ENCODE assay signal across 8 cellular contexts in genomic region chr1:11478571-11479374, GRCh38. TPM values are rescaled to one million over a fixed set of nuclear protein-coding genes. Genes with fewer than 3 reads are reported as not detected.
DNase-seq lines count a peak whose midpoint lies in the region; ATAC-seq and TF ChIP-seq lines count a peak whose summit lies in the region.

A gene with protein sequence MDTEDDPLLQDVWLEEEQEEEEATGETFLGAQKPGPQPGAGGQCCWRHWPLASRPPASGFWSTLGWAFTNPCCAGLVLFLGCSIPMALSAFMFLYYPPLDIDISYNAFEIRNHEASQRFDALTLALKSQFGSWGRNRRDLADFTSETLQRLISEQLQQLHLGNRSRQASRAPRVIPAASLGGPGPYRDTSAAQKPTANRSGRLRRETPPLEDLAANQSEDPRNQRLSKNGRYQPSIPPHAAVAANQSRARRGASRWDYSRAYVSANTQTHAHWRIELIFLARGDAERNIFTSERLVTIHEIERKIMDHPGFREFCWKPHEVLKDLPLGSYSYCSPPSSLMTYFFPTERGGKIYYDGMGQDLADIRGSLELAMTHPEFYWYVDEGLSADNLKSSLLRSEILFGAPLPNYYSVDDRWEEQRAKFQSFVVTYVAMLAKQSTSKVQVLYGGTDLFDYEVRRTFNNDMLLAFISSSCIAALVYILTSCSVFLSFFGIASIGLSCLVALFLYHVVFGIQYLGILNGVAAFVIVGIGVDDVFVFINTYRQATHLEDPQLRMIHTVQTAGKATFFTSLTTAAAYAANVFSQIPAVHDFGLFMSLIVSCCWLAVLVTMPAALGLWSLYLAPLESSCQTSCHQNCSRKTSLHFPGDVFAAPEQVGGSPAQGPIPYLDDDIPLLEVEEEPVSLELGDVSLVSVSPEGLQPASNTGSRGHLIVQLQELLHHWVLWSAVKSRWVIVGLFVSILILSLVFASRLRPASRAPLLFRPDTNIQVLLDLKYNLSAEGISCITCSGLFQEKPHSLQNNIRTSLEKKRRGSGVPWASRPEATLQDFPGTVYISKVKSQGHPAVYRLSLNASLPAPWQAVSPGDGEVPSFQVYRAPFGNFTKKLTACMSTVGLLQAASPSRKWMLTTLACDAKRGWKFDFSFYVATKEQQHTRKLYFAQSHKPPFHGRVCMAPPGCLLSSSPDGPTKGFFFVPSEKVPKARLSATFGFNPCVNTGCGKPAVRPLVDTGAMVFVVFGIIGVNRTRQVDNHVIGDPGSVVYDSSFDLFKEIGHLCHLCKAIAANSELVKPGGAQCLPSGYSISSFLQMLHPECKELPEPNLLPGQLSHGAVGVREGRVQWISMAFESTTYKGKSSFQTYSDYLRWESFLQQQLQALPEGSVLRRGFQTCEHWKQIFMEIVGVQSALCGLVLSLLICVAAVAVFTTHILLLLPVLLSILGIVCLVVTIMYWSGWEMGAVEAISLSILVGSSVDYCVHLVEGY (N-terminal part only) (plus strand): TSS chr1:11479155. CDS start chr1:11500993, 21,838 bp downstream.

- peak within 1 kb of the TSS; percentile 88 for H3K4me2 ChIP-seq in mesendoderm (ENCODE audit: low read length)

- peak within 1 kb of the TSS; percentile 62 for H2BK120ac ChIP-seq in mesendoderm (ENCODE audit: low read depth, low read length)

- peak; percentile 51 for TF ChIP-seq CTCF in AG04450 (IDR thresholded peaks at IDR 0.05; ENCODE audit: low read depth, low read length)
- peak; percentile 92 for TF ChIP-seq CTCF in activated CD8-positive, alpha-beta T cell treated with anti-CD3 and anti-CD28 coated beads for 36 hours (IDR thresholded peaks at IDR 0.05)

- H3K27me3 Mint-ChIP-seq in activated CD8-positive, alpha-beta T cell treated with anti-CD3 and anti-CD28 coated beads for 36 hours = peaks cover 36% of the 10 kb centered on the region

- peak; percentile 80 for ATAC-seq in GM18867 (IDR thresholded peaks at IDR 0.05; ENCODE audit: unreplicated experiment)
- ATAC-seq in HG03432 (IDR thresholded peaks at IDR 0.05; ENCODE audit: unreplicated experiment) = peak; percentile 69
- peak; percentile 93 for ATAC-seq in activated CD8-positive, alpha-beta T cell treated with anti-CD3 and anti-CD28 coated beads for 36 hours

- H3K9me3 Mint-ChIP-seq in activated CD8-positive, alpha-beta T cell treated with anti-CD3 and anti-CD28 coated beads for 36 hours = no peaks in the 10 kb centered on the region

- DNase-seq in AG04450 (ENCODE audit: low read depth, low spot score) (no peak), NCI-H526 (lab: John Stamatoyannopoulos, UW) (peak; percentile 73 to 92), mesendoderm (peak; percentile 92)
- DNase-seq in activated CD8-positive, alpha-beta T cell treated with anti-CD3 and anti-CD28 coated beads for 36 hours = peak; percentile 88
- peak; percentile 44 for DNase-seq in effector CD8-positive, alpha-beta T cell (lab: John Stamatoyannopoulos, UW)
- DNase-seq in stimulated activated CD8-positive, alpha-beta memory T cell treated with anti-CD3 and anti-CD28 coated beads, Interleukin-2, amount 100 ng/mL, for 1 hour (ENCODE audit: low read depth in 2 of 2) = peak; percentile 20 to 24

- peak within 1 kb of the TSS; percentile 56 for H3K4me3 ChIP-seq in AG04450 (ENCODE audit: low read depth, low read length)
- peak within 1 kb of the TSS; percentile 58 for H3K4me3 ChIP-seq in mesendoderm (ENCODE audit: low read length)

- H2BK15ac ChIP-seq in mesendoderm (replicated peaks; ENCODE audit: low read depth) = no peak within 1 kb of the TSS

- POLR2A ChIA-PET in AG04450 (lab: Yijun Ruan, JAX) = no interaction called here
- POLR2A ChIA-PET in activated CD8-positive, alpha-beta T cell treated with anti-CD3 and anti-CD28 coated beads for 36 hours (lab: Charles Lee) = interaction anchor here (1.1 to 1.2 kb wide), 2 partner anchors 9 to 21 kb away, joined by 3 to 8 read pairs; no protein-coding TSS in a partner anchor

- no peak within 1 kb of the TSS for H3K4ac ChIP-seq in mesendoderm (ENCODE audit: low read depth, low read length)

- no peaks in the 10 kb centered on the region for H3K36me3 Mint-ChIP-seq in activated CD8-positive, alpha-beta T cell treated with anti-CD3 and anti-CD28 coated beads for 36 hours (ENCODE audit: low read depth)

- intact Hi-C loops in activated CD8-positive, alpha-beta T cell treated with anti-CD3 and anti-CD28 coated beads for 36 hours (cut with micrococcal nuclease) = loop anchor here (10.0 kb wide), 1 partner anchor 166 kb away; no protein-coding TSS in a partner anchor

- no peak within 1 kb of the TSS for H2AK5ac ChIP-seq in mesendoderm (ENCODE audit: low read length)

- no peaks in the 10 kb centered on the region for H3K36me3 ChIP-seq in mesendoderm (ENCODE audit: control insufficient read depth, insufficient read depth, low read length)

- peak within 1 kb of the TSS; percentile 96 for H2BK5ac ChIP-seq in mesendoderm (ENCODE audit: low read length)

- no peak within 1 kb of the TSS for H3K27ac ChIP-seq in AG04450 (ENCODE audit: low read depth, low read length)
- peak within 1 kb of the TSS; percentile 47 for H3K27ac ChIP-seq in mesendoderm (ENCODE audit: low read depth, low read length)

- peak within 1 kb of the TSS; percentile 56 for H3K4me3 Mint-ChIP-seq in activated CD8-positive, alpha-beta T cell treated with anti-CD3 and anti-CD28 coated beads for 36 hours

- H3K27me3 ChIP-seq in AG04450 (ENCODE audit: control insufficient read depth, insufficient read depth, low read length) (peaks cover 22% of the 10 kb centered on the region), mesendoderm (ENCODE audit: insufficient read depth, low read length, poor library complexity) (no peaks in the 10 kb centered on the region)

- H3K56ac ChIP-seq in mesendoderm (ENCODE audit: low read length) = peak within 1 kb of the TSS; percentile 98

- H3K79me1 ChIP-seq in mesendoderm (ENCODE audit: low read length) = no peaks in the 10 kb centered on the region

- H3K79me2 ChIP-seq in mesendoderm (ENCODE audit: control insufficient read depth, insufficient read depth, low read length) = no peaks in the 10 kb centered on the region

- peaks cover 5% of the 10 kb centered on the region; the same call in 1 of the 2 replicates for H3K9me3 ChIP-seq in AG04450 (ENCODE audit: control insufficient read depth, insufficient read depth, low read length)

- H4K8ac ChIP-seq in mesendoderm (ENCODE audit: low read depth, low read length) = no peak within 1 kb of the TSS

- peaks cover 9% of the 10 kb centered on the region for H3K4me1 Mint-ChIP-seq in activated CD8-positive, alpha-beta T cell treated with anti-CD3 and anti-CD28 coated beads for 36 hours (ENCODE audit: low read depth)

- H4K5ac ChIP-seq in mesendoderm (ENCODE audit: low read length) = no peak within 1 kb of the TSS

- H3K23ac ChIP-seq in mesendoderm (ENCODE audit: low read length) = no peak within 1 kb of the TSS

- WGBS in mesendoderm (ENCODE audit: extremely low coverage, insufficient coverage, low lambda C conversion rate) = no CpG with 5 or more reads among the region's 96 CpGs

- H3K18ac ChIP-seq in mesendoderm (ENCODE audit: low read length) = peak within 1 kb of the TSS; percentile 73

- H3K27ac Mint-ChIP-seq in activated CD8-positive, alpha-beta T cell treated with anti-CD3 and anti-CD28 coated beads for 36 hours = no peak within 1 kb of the TSS

- H3K4me1 ChIP-seq in mesendoderm (ENCODE audit: control insufficient read depth, low read depth, low read length) = no peaks in the 10 kb centered on the region

- H3K9ac ChIP-seq in mesendoderm (ENCODE audit: low read length) = peak within 1 kb of the TSS; percentile 77

- CTCF ChIA-PET in AG04450 (lab: Charles Lee) = interaction anchor here (0.6 to 0.9 kb wide), 3 partner anchors 9 to 196 kb away, joined by 3 to 4 read pairs (median 3); no protein-coding TSS in a partner anchor
- CTCF ChIA-PET in activated CD8-positive, alpha-beta T cell treated with anti-CD3 and anti-CD28 coated beads for 36 hours (lab: Charles Lee) = interaction anchor here (0.6 to 2.1 kb wide), 11 partner anchors 9 to 240 kb away, joined by 3 to 9 read pairs (median 3); no protein-coding TSS in a partner anchor

RNA-seq across cellular contexts. Expression of the gene that starts here (rescaled TPM):
- 0.02 and 0.05 TPM in 2 replicates for polyA plus RNA-seq in AG04450 (2011; rRNA removed)
- polyA minus RNA-seq in AG04450 (2011; rRNA and poly(A)+ RNA removed) = not detected in 2 replicates
- total RNA-seq in activated CD8-positive, alpha-beta T cell treated with anti-CD3 and anti-CD28 coated beads for 36 hours = under 1 TPM; 0.63 to 0.65 TPM
- 0.81 TPM for polyA plus RNA-seq in mesendoderm (2013, experiment 1 of 2)
- polyA plus RNA-seq in mesendoderm (2013, experiment 2 of 2) = 0.76 TPM

Comparison
In these comparisons a context has a peak if more than half of its experiments do, and no peak if none do; other contexts are left out.
1. Peak in DNase-seq and ATAC-seq in activated CD8-positive, alpha-beta T cell treated with anti-CD3 and anti-CD28 coated beads for 36 hours; RNA of the gene not detected or under 1 TPM.